Comparison of ENCODE assay signal across 1 cellular context in the genomic region with DNA sequence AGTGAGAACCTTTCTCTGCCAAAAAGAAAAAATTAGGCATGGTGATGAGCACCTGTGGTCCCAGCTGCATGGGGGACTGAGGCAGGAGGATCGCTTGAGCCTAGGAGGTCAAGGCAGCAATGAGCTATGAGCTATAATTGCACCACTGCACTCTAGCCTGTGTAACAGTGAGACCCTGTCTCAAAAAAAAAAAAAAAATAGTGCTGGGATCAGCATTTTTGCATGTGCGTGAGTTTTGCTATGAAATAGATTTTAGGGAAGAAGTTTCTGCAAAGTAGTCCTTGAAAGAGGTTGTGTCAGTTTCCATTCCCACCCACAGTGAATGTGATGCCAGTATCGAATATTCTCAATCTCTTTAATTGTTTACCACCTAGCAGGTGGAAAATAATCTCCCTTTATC.
TF ChIP-seq lines count a peak whose summit lies in the region.

No MANE protein-coding gene starts in this region.

TF ChIP-seq in GM12878, 131 proteins besides CTCF, POLR2A, EP300 and RAD21 (continued from another document):
- TF ChIP-seq ZNF217 (IDR thresholded peaks at IDR 0.05): no peak
- TF ChIP-seq, protein P1, sequence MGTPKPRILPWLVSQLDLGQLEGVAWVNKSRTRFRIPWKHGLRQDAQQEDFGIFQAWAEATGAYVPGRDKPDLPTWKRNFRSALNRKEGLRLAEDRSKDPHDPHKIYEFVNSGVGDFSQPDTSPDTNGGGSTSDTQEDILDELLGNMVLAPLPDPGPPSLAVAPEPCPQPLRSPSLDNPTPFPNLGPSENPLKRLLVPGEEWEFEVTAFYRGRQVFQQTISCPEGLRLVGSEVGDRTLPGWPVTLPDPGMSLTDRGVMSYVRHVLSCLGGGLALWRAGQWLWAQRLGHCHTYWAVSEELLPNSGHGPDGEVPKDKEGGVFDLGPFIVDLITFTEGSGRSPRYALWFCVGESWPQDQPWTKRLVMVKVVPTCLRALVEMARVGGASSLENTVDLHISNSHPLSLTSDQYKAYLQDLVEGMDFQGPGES (IDR thresholded peaks at IDR 0.05): no peak
- TF ChIP-seq, protein P2, sequence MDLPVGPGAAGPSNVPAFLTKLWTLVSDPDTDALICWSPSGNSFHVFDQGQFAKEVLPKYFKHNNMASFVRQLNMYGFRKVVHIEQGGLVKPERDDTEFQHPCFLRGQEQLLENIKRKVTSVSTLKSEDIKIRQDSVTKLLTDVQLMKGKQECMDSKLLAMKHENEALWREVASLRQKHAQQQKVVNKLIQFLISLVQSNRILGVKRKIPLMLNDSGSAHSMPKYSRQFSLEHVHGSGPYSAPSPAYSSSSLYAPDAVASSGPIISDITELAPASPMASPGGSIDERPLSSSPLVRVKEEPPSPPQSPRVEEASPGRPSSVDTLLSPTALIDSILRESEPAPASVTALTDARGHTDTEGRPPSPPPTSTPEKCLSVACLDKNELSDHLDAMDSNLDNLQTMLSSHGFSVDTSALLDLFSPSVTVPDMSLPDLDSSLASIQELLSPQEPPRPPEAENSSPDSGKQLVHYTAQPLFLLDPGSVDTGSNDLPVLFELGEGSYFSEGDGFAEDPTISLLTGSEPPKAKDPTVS (IDR thresholded peaks at IDR 0.05; ENCODE audit: low read depth, low read length): no peak
- no peak for TF ChIP-seq NFXL1 (IDR thresholded peaks at IDR 0.05; ENCODE audit: borderline replicate concordance)
- no peak for TF ChIP-seq SMAD1 (IDR thresholded peaks at IDR 0.05; ENCODE audit: low read depth, partially characterized antibody)
- no peak for TF ChIP-seq TCF7 (IDR thresholded peaks at IDR 0.05; ENCODE audit: borderline replicate concordance)
- TF ChIP-seq, protein P3, sequence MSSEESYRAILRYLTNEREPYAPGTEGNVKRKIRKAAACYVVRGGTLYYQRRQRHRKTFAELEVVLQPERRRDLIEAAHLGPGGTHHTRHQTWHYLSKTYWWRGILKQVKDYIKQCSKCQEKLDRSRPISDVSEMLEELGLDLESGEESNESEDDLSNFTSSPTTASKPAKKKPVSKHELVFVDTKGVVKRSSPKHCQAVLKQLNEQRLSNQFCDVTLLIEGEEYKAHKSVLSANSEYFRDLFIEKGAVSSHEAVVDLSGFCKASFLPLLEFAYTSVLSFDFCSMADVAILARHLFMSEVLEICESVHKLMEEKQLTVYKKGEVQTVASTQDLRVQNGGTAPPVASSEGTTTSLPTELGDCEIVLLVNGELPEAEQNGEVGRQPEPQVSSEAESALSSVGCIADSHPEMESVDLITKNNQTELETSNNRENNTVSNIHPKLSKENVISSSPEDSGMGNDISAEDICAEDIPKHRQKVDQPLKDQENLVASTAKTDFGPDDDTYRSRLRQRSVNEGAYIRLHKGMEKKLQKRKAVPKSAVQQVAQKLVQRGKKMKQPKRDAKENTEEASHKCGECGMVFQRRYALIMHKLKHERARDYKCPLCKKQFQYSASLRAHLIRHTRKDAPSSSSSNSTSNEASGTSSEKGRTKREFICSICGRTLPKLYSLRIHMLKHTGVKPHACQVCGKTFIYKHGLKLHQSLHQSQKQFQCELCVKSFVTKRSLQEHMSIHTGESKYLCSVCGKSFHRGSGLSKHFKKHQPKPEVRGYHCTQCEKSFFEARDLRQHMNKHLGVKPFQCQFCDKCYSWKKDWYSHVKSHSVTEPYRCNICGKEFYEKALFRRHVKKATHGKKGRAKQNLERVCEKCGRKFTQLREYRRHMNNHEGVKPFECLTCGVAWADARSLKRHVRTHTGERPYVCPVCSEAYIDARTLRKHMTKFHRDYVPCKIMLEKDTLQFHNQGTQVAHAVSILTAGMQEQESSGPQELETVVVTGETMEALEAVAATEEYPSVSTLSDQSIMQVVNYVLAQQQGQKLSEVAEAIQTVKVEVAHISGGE (CRISPR knock-in tag; IDR thresholded peaks at IDR 0.05): no peak
- TF ChIP-seq SUPT20H (IDR thresholded peaks at IDR 0.05; ENCODE audit: borderline replicate concordance, control insufficient read depth, low read depth, low read length): no peak
- no peak for TF ChIP-seq DPF2 (IDR thresholded peaks at IDR 0.05)
- TF ChIP-seq POLR2AphosphoS5 (IDR thresholded peaks at IDR 0.05; ENCODE audit: low read length): no peak
